8 cellular contexts compared by ENCODE assay signal in genomic region chr10:12350167-12350872, GRCh38. TPM values are rescaled to one million over a fixed set of nuclear protein-coding genes. Genes with fewer than 3 reads are reported as not detected.
DNase-seq lines count a peak whose midpoint lies in the region; ATAC-seq and TF ChIP-seq lines count a peak whose summit lies in the region.

No MANE protein-coding gene starts in this region.

- no peak overlapping the region for H2AK5ac ChIP-seq in neuronal stem cell (ENCODE audit: low read depth, low read length)

- peak overlapping the region; percentile 95 for H3K4me3 Mint-ChIP-seq in activated naive CD4-positive, alpha-beta T cell treated with anti-CD3 and anti-CD28 coated beads for 36 hours

- peak overlapping the region; percentile 84 for H3K27ac Mint-ChIP-seq in activated naive CD4-positive, alpha-beta T cell treated with anti-CD3 and anti-CD28 coated beads for 36 hours

- H3K36me3 Mint-ChIP-seq in activated naive CD4-positive, alpha-beta T cell treated with anti-CD3 and anti-CD28 coated beads for 36 hours (ENCODE audit: low read depth) = peaks cover 5% of the 10 kb centered on the region

- H3K9me3 Mint-ChIP-seq in activated naive CD4-positive, alpha-beta T cell treated with anti-CD3 and anti-CD28 coated beads for 36 hours = no peaks in the 10 kb centered on the region

- no peak overlapping the region for H2BK5ac ChIP-seq in neuronal stem cell (ENCODE audit: low read length)

- no TSS peak for BruUV-seq in Panc1 (replicated peaks; lab: Mats Ljungman, UMichigan)

- peak overlapping the region; percentile 12; the same call in 1 of the 2 replicates for H3K27ac ChIP-seq in Panc1 (ENCODE audit: low read length)
- no peak overlapping the region for H3K27ac ChIP-seq in neuronal stem cell (replicated peaks; ENCODE audit: low read length)

- H2AFZ ChIP-seq in neuronal stem cell (ENCODE audit: low read length) = peak overlapping the region; percentile 99

- H3K36me3 ChIP-seq in Panc1 (ENCODE audit: control insufficient read depth, insufficient read depth, low read length) = no peaks in the 10 kb centered on the region; the same call in 1 of the 2 replicates
- no peaks in the 10 kb centered on the region for H3K36me3 ChIP-seq in neuronal stem cell (replicated peaks in 1 of 2; ENCODE audit: control insufficient read depth in 2 of 2, insufficient read depth in 2 of 2, low read length in 2 of 2)

- CTCF ChIA-PET in Panc1 (lab: Charles Lee) = no interaction called here
- CTCF ChIA-PET in activated naive CD4-positive, alpha-beta T cell treated with anti-CD3 and anti-CD28 coated beads for 36 hours (lab: Charles Lee) = interaction anchor here (1.5 kb wide), 1 partner anchor 306 kb away, joined by 4 read pairs; no protein-coding TSS in a partner anchor

- no peak overlapping the region for H3K4ac ChIP-seq in neuronal stem cell (ENCODE audit: low read length)

- POLR2A ChIA-PET in Panc1 (lab: Charles Lee) = no interaction called here

- peak overlapping the region; percentile 99 for H3K4me2 ChIP-seq in neuronal stem cell (ENCODE audit: insufficient read depth, low read length, poor library complexity, severe bottlenecking)

- intact Hi-C loops in Panc1 (cut with micrococcal nuclease; ENCODE audit: unreplicated experiment) = no loop called here
- intact Hi-C loops in activated naive CD4-positive, alpha-beta T cell treated with anti-CD3 and anti-CD28 coated beads for 36 hours (cut with micrococcal nuclease) = loop anchor here (1.0 to 2.0 kb wide), 4 partner anchors 69 to 306 kb away; no protein-coding TSS in a partner anchor

- no CpG with 5 or more reads among the region's 47 CpGs for WGBS in neuronal stem cell (ENCODE audit: extremely low coverage in 2 of 2, insufficient read length in 2 of 2, insufficient replicate concordance in 1 of 2), 2 donors

- no peak overlapping the region for H4K8ac ChIP-seq in neuronal stem cell (ENCODE audit: low read depth, low read length)

- H2BK12ac ChIP-seq in neuronal stem cell (ENCODE audit: low read length) = no peak overlapping the region

- peak; percentile 32 for DNase-seq in EL
- no peak for DNase-seq in HFF-Myc (ENCODE audit: extremely low read depth, low read depth)
- no peak for DNase-seq in Panc1 (ENCODE audit: low read depth, low spot score)
- DNase-seq in activated naive CD4-positive, alpha-beta T cell treated with anti-CD3 and anti-CD28 coated beads for 36 hours = peak; percentile 63
- peak; percentile 39 for DNase-seq in globus pallidus (ENCODE audit: low spot score)
- DNase-seq in neuronal stem cell (ENCODE audit: low spot score) = peak; percentile 33
- peak; percentile 61 for DNase-seq in ureter (ENCODE audit: low spot score)
- DNase-seq in NCI-H187 (lab: John Stamatoyannopoulos, UW) = no peak

- H3K14ac ChIP-seq in neuronal stem cell (ENCODE audit: low read length) = peak overlapping the region; percentile 98

- no peak overlapping the region for H4K91ac ChIP-seq in neuronal stem cell (ENCODE audit: low read depth, low read length, poor library complexity)

- H2BK120ac ChIP-seq in neuronal stem cell (ENCODE audit: low read depth, low read length) = peak overlapping the region; percentile 94

- peak overlapping the region; percentile 56 for H2BK15ac ChIP-seq in neuronal stem cell (ENCODE audit: low read length)

- H3K9ac ChIP-seq in neuronal stem cell (ENCODE audit: low read depth, low read length, poor library complexity) = peak overlapping the region; percentile 94

- H3K4me1 ChIP-seq in Panc1 (ENCODE audit: control insufficient read depth, insufficient read depth, low read length) (no peaks in the 10 kb centered on the region), neuronal stem cell (ENCODE audit: control insufficient read depth in 2 of 2, insufficient read depth in 1 of 2, low read depth in 1 of 2, low read length in 2 of 2) (peaks cover 2 to 5% of the 10 kb centered on the region in 2 donors)

- ATAC-seq in Panc1 = peak; percentile 50

- in situ Hi-C loops in Panc1 (cut with HindIII; ENCODE audit: low pct_unique_long_range_greater_than_20kb, low sequenced_read_pairs) = no loop called here

- no peaks in the 10 kb centered on the region for H3K79me1 ChIP-seq in neuronal stem cell (ENCODE audit: low read depth, low read length)

- H3K4me3 ChIP-seq in HFF-Myc (replicated peaks; ENCODE audit: low read depth, low read length) = peak overlapping the region; percentile 63
- peak overlapping the region; percentile 55 to 75 for H3K4me3 ChIP-seq in Panc1 (ENCODE audit: low read depth in 2 of 2, low read length in 2 of 2)
- H3K4me3 ChIP-seq in neuronal stem cell (ENCODE audit: low read length in 2 of 2) = peak overlapping the region; percentile 79 to 89

- H3K4me1 Mint-ChIP-seq in activated naive CD4-positive, alpha-beta T cell treated with anti-CD3 and anti-CD28 coated beads for 36 hours (ENCODE audit: low read depth) = peaks cover 36% of the 10 kb centered on the region

- H3K9me3 ChIP-seq in Panc1 (ENCODE audit: control insufficient read depth, insufficient read depth, low read depth, low read length) (no peaks in the 10 kb centered on the region), neuronal stem cell (replicated peaks in 1 of 2; ENCODE audit: control insufficient read depth in 2 of 2, insufficient read depth in 1 of 2, low read depth in 1 of 2, low read length in 2 of 2) (no peaks in the 10 kb centered on the region)

- H3K23ac ChIP-seq in neuronal stem cell (ENCODE audit: low read depth, low read length, poor library complexity) = peak overlapping the region; percentile 1

- peak overlapping the region; percentile 97 for H3K18ac ChIP-seq in neuronal stem cell (ENCODE audit: low read length)

- H3K27me3 Mint-ChIP-seq in activated naive CD4-positive, alpha-beta T cell treated with anti-CD3 and anti-CD28 coated beads for 36 hours (ENCODE audit: low read depth) = peaks cover 4% of the 10 kb centered on the region

- TF ChIP-seq CTCF in HFF-Myc (IDR thresholded peaks at IDR 0.05; ENCODE audit: low read depth, low read length, missing control alignments) (no peak), Panc1 (IDR thresholded peaks at IDR 0.05) (no peak)

- H3K27me3 ChIP-seq in Panc1 (ENCODE audit: control insufficient read depth, insufficient read depth, low read length) (no peaks in the 10 kb centered on the region), neuronal stem cell (ENCODE audit: control insufficient read depth in 3 of 3, insufficient read depth in 3 of 3, low read depth in 1 of 3, low read length in 3 of 3) (peaks cover 0 to 26% (median 23%) of the 10 kb centered on the region in 3 experiments)

RNA-seq across cellular contexts. Expression of gene CAMK1D, which starts 1.0 kb away (rescaled TPM):
- total RNA-seq in Panc1 (2021; ENCODE audit: unreplicated experiment) (5.7 TPM), ureter (25.4 TPM)
- 4.7 TPM for polyA plus RNA-seq in Panc1 (2012; ENCODE audit: insufficient read length)
- total RNA-seq in activated naive CD4-positive, alpha-beta T cell treated with anti-CD3 and anti-CD28 coated beads for 36 hours = 10 to 100 TPM in 1 of 2 experiments, 1 to 10 TPM in 1; 9.5 to 11.3 TPM
- 6.3 TPM for polyA plus RNA-seq in neuronal stem cell (2013, experiment 1 of 2)
- 7.2 TPM for polyA plus RNA-seq in neuronal stem cell (2013, experiment 2 of 2)

Comparison
In these comparisons a context has a peak if more than half of its experiments do, and no peak if none do; other contexts are left out.
1. DNase-seq: peak in EL (single experiment), activated naive CD4-positive, alpha-beta T cell treated with anti-CD3 and anti-CD28 coated beads for 36 hours (single experiment), globus pallidus (single experiment), neuronal stem cell (single experiment) and ureter (single experiment); none in HFF-Myc (single experiment), Panc1 (single experiment) and NCI-H187 (0 of 2).
2. Peak in every context shown above with its lines, with median percentiles within 50 percentile points of each other: H3K4me3 ChIP-seq.